Comparison of ENCODE assay signal across 8 cellular contexts in genomic region chr18:23918395-23919032, GRCh38.
DNase-seq lines count a peak whose midpoint lies in the region; ATAC-seq, FAIRE-seq and TF ChIP-seq lines count a peak whose summit lies in the region.

No MANE protein-coding gene starts in this region.

- TF ChIP-seq CTCF in astrocyte (IDR thresholded peaks at IDR 0.05; ENCODE audit: insufficient read depth, low read depth, low read length) (peak; percentile 95), spleen (IDR thresholded peaks at IDR 0.05 in 8 of 11, conservative IDR thresholded peaks at IDR 0.05 in 3 of 11) (peak; percentile 25 to 88 (median 79))

- H3K27me3 ChIP-seq in astrocyte (ENCODE audit: insufficient read depth, low read length) = peaks cover 4% of the 10 kb centered on the region
- no peaks in the 10 kb centered on the region for H3K27me3 ChIP-seq in spleen (replicated peaks in 1 of 7)

- peaks cover 45% of the 10 kb centered on the region for H3K27me3 Mint-ChIP-seq in T-helper 2 cell treated with Interferon-gamma antibody and Interleukin-4, amounts not matched to agents 5 μg/mL and 100 μg/mL, for 36 hours (ENCODE audit: low read depth)
- H3K27me3 Mint-ChIP-seq in astrocyte (ENCODE audit: low read depth, unreplicated experiment) = peaks cover 10% of the 10 kb centered on the region

- no peak overlapping the region for H2AFZ ChIP-seq in astrocyte (ENCODE audit: low read depth, low read length)

- no peaks in the 10 kb centered on the region for H4K20me1 ChIP-seq in astrocyte (ENCODE audit: insufficient read depth, low read length)

- H3K4me2 ChIP-seq in astrocyte (ENCODE audit: low read length) = no peak overlapping the region

- no peak overlapping the region for H3K27ac Mint-ChIP-seq in T-helper 2 cell treated with Interferon-gamma antibody and Interleukin-4, amounts not matched to agents 5 μg/mL and 100 μg/mL, for 36 hours
- no peak overlapping the region for H3K27ac Mint-ChIP-seq in astrocyte (ENCODE audit: unreplicated experiment)

- no peak overlapping the region for H3K4me3 Mint-ChIP-seq in T-helper 2 cell treated with Interferon-gamma antibody and Interleukin-4, amounts not matched to agents 5 μg/mL and 100 μg/mL, for 36 hours
- H3K4me3 Mint-ChIP-seq in astrocyte (ENCODE audit: unreplicated experiment) = no peak overlapping the region

- peak; percentile 56 for ATAC-seq in GM18907 (IDR thresholded peaks at IDR 0.05; ENCODE audit: unreplicated experiment)
- no peak for ATAC-seq in GM21423 (IDR thresholded peaks at IDR 0.05; ENCODE audit: unreplicated experiment)

- no peaks in the 10 kb centered on the region for H3K36me3 ChIP-seq in astrocyte (ENCODE audit: insufficient read depth, low read length)
- no peaks in the 10 kb centered on the region for H3K36me3 ChIP-seq in spleen

- TF ChIP-seq POLR2A in spleen (IDR thresholded peaks at IDR 0.05) = no peak

- no peak overlapping the region for H3K9ac ChIP-seq in astrocyte (ENCODE audit: low read length)

- peaks cover 20% of the 10 kb centered on the region for H3K4me1 Mint-ChIP-seq in T-helper 2 cell treated with Interferon-gamma antibody and Interleukin-4, amounts not matched to agents 5 μg/mL and 100 μg/mL, for 36 hours (ENCODE audit: low read depth)
- H3K4me1 Mint-ChIP-seq in astrocyte (ENCODE audit: low read depth, unreplicated experiment) = peaks cover 4% of the 10 kb centered on the region

- H3K27ac ChIP-seq in astrocyte (ENCODE audit: low read depth, low read length) = no peak overlapping the region
- no peak overlapping the region for H3K27ac ChIP-seq in spleen

- H3K4me1 ChIP-seq in astrocyte (ENCODE audit: insufficient read depth, low read length) (no peaks in the 10 kb centered on the region), spleen (peaks cover 0 to 7% (median 6%) of the 10 kb centered on the region in 6 donors)

- DNase-seq in AG08396 (ENCODE audit: low spot score) = peak; percentile 52
- peak; percentile 67 for DNase-seq in NCI-H1105 treated with DMSO at 0.1 percent for 48 hours (lab: John Stamatoyannopoulos, UW)
- DNase-seq in T-helper 2 cell treated with Interferon-gamma antibody and Interleukin-4, amounts not matched to agents 5 μg/mL and 100 μg/mL, for 36 hours (ENCODE audit: low spot score) = peak; percentile 40
- DNase-seq in astrocyte (ENCODE audit: low read depth) = peak; percentile 19
- DNase-seq in hypothalamus (lab: John Stamatoyannopoulos, UW) = peak in 35 of 51 donors; percentile 1 to 70 (median 25)
- peak; percentile 86 for DNase-seq in spleen

- intact Hi-C loops in spleen (cut with DNase I; ENCODE audit: low total_unique reads) = loop anchor here (10.0 kb wide), 2 partner anchors 104 to 294 kb away; no protein-coding TSS in a partner anchor

- no peaks in the 10 kb centered on the region for H3K9me3 Mint-ChIP-seq in T-helper 2 cell treated with Interferon-gamma antibody and Interleukin-4, amounts not matched to agents 5 μg/mL and 100 μg/mL, for 36 hours
- H3K9me3 Mint-ChIP-seq in astrocyte (ENCODE audit: unreplicated experiment) = no peaks in the 10 kb centered on the region

- H3K9me3 ChIP-seq in astrocyte (ENCODE audit: insufficient read depth, low read depth, low read length) (no peaks in the 10 kb centered on the region), spleen (no peaks in the 10 kb centered on the region)

- no peak overlapping the region for H3K4me3 ChIP-seq in astrocyte (ENCODE audit: insufficient read depth, low read depth, low read length)
- H3K4me3 ChIP-seq in spleen = no peak overlapping the region

- no peaks in the 10 kb centered on the region for H3K79me2 ChIP-seq in astrocyte (ENCODE audit: insufficient read depth, low read length)

- no peak for FAIRE-seq in astrocyte (lab: Jason Lieb, UNC)

- no peaks in the 10 kb centered on the region for H3K36me3 Mint-ChIP-seq in T-helper 2 cell treated with Interferon-gamma antibody and Interleukin-4, amounts not matched to agents 5 μg/mL and 100 μg/mL, for 36 hours (ENCODE audit: low read depth)
- H3K36me3 Mint-ChIP-seq in astrocyte (ENCODE audit: low read depth, unreplicated experiment) = peaks cover 5% of the 10 kb centered on the region

- WGBS in spleen, 5 donors = 33 to 40% (median 34%) methylated on average over 10 of the region's 10 CpGs

Comparison
In these comparisons a context has a peak if more than half of its experiments do, and no peak if none do; other contexts are left out.
1. DNase-seq: peak in every context shown above with its lines; median percentile 86 in spleen; 67 in NCI-H1105 treated with DMSO at 0.1 percent for 48 hours; 52 in AG08396; 40 in T-helper 2 cell treated with Interferon-gamma antibody and Interleukin-4, amounts not matched to agents 5 μg/mL and 100 μg/mL, for 36 hours; 25 in hypothalamus; 19 in astrocyte.